Comparison of ENCODE assay signal across 8 cellular contexts in the genomic region with DNA sequence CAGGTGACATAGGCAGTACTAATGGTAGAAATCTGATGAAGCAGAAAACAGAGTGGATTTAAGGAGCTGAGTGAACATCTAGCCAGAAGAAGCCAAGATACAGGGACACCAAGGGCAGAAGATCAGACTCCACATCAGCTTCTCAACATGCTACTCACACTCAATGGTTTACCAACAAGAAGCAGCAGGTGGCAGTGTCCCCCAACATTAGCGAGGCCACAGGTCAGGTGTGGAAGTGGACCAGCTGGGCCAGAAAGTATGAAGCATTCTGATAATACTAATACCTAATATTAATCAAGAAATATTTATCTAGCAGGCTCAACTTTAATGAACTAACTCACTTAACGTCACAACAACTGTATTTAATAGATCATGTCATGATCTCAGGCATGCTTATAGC.
DNase-seq lines count a peak whose midpoint lies in the region; ATAC-seq and TF ChIP-seq lines count a peak whose summit lies in the region.

No MANE protein-coding gene starts in this region.

- DNase-seq in DMS153 treated with DMSO at 0.1 percent for 48 hours (lab: John Stamatoyannopoulos, UW; ENCODE audit: unreplicated experiment): peak; percentile 1
- no peak for DNase-seq in DMS153 (lab: John Stamatoyannopoulos, UW)
- DNase-seq in activated CD4-positive, alpha-beta T cell treated with anti-CD3 and anti-CD28 coated beads, Interleukin-2, amount 50 U/mL, for 4 hours: peak; percentile 20 to 35
- peak in 7 of 10 donors; percentile 11 to 85 (median 65) for DNase-seq in dorsolateral prefrontal cortex
- DNase-seq in memory B cell (ENCODE audit: low spot score in 2 of 2): peak; percentile 42 to 50
- peak; percentile 46 to 60 for DNase-seq in stimulated activated naive CD8-positive, alpha-beta T cell treated with anti-CD3 and anti-CD28 coated beads, Interleukin-15, amount 100 ng/mL, for 72 hours

- H3K4me3 ChIP-seq in Loucy (ENCODE audit: low read length, poor library complexity, severe bottlenecking) (no peak overlapping the region), dorsolateral prefrontal cortex (no peak overlapping the region)

- H3K27me3 Mint-ChIP-seq in memory B cell: peaks cover 4% of the 10 kb centered on the region
- no peaks in the 10 kb centered on the region for H3K27me3 Mint-ChIP-seq in stimulated activated naive CD8-positive, alpha-beta T cell treated with anti-CD3 and anti-CD28 coated beads, Interleukin-15, amount 100 ng/mL, for 72 hours

- H4K20me1 ChIP-seq in Loucy (ENCODE audit: insufficient read depth, low read length, poor library complexity, severe bottlenecking): no peaks in the 10 kb centered on the region

- H2AFZ ChIP-seq in Loucy (ENCODE audit: low read length): no peak overlapping the region

- H3K4me1 Mint-ChIP-seq in memory B cell: no peaks in the 10 kb centered on the region
- H3K4me1 Mint-ChIP-seq in stimulated activated naive CD8-positive, alpha-beta T cell treated with anti-CD3 and anti-CD28 coated beads, Interleukin-15, amount 100 ng/mL, for 72 hours: no peaks in the 10 kb centered on the region

- no peaks in the 10 kb centered on the region for H3K9me3 Mint-ChIP-seq in memory B cell
- H3K9me3 Mint-ChIP-seq in stimulated activated naive CD8-positive, alpha-beta T cell treated with anti-CD3 and anti-CD28 coated beads, Interleukin-15, amount 100 ng/mL, for 72 hours: no peaks in the 10 kb centered on the region

- ATAC-seq in GM21786 (IDR thresholded peaks at IDR 0.05; ENCODE audit: unreplicated experiment) (peak; percentile 91), memory B cell (ENCODE audit: low read depth) (peak; percentile 67)
- ATAC-seq in stimulated activated naive CD8-positive, alpha-beta T cell treated with anti-CD3 and anti-CD28 coated beads, Interleukin-15, amount 100 ng/mL, for 72 hours: peak; percentile 75

- H3K9me2 ChIP-seq in Loucy (replicated peaks; ENCODE audit: low read depth, low read length): no peaks in the 10 kb centered on the region

- H3K9me3 ChIP-seq in Loucy (ENCODE audit: insufficient read depth, low read depth, low read length): no peaks in the 10 kb centered on the region

- no peaks in the 10 kb centered on the region for H3K4me1 ChIP-seq in Loucy (ENCODE audit: insufficient read depth, low read length, poor library complexity, severe bottlenecking)

- H3K9ac ChIP-seq in Loucy (ENCODE audit: low read depth, low read length, poor library complexity, severe bottlenecking): no peak overlapping the region

- H3K36me3 ChIP-seq in Loucy (ENCODE audit: insufficient read depth, low read length): no peaks in the 10 kb centered on the region

- no peak overlapping the region for H3K4me3 Mint-ChIP-seq in memory B cell
- no peak overlapping the region for H3K4me3 Mint-ChIP-seq in stimulated activated naive CD8-positive, alpha-beta T cell treated with anti-CD3 and anti-CD28 coated beads, Interleukin-15, amount 100 ng/mL, for 72 hours

- H3F3A ChIP-seq in Loucy (ENCODE audit: low read depth): no peaks in the 10 kb centered on the region

- TF ChIP-seq CTCF in Loucy (conservative IDR thresholded peaks at IDR 0.05; ENCODE audit: low read length) (peak; percentile 86), dorsolateral prefrontal cortex (IDR thresholded peaks at IDR 0.05 in 54 of 56, conservative IDR thresholded peaks at IDR 0.05 in 2 of 56; ENCODE audit: low read depth in 1 of 56, partially characterized antibody in 56 of 56) (peak; percentile 19 to 92 (median 72))

- no peak overlapping the region for H3K27ac ChIP-seq in dorsolateral prefrontal cortex

- no peak overlapping the region for H3K27ac Mint-ChIP-seq in memory B cell
- H3K27ac Mint-ChIP-seq in stimulated activated naive CD8-positive, alpha-beta T cell treated with anti-CD3 and anti-CD28 coated beads, Interleukin-15, amount 100 ng/mL, for 72 hours: no peak overlapping the region

- no peaks in the 10 kb centered on the region for H3K79me2 ChIP-seq in Loucy (ENCODE audit: insufficient read depth, low read length)

- H3K36me3 Mint-ChIP-seq in memory B cell: no peaks in the 10 kb centered on the region

- intact Hi-C loops in dorsolateral prefrontal cortex (cut with DNase I): loop anchor here in 1 of 2 donors (1.0 to 5.0 kb wide), 3 partner anchors 77 to 848 kb away; no protein-coding TSS in a partner anchor

- H3K27me3 ChIP-seq in Loucy (ENCODE audit: insufficient read depth, low read length, poor library complexity, severe bottlenecking) (no peaks in the 10 kb centered on the region), dorsolateral prefrontal cortex (no peaks in the 10 kb centered on the region)

- no peak overlapping the region for H3K4me2 ChIP-seq in Loucy (ENCODE audit: low read depth, low read length, poor library complexity, severe bottlenecking)
